8 cellular contexts compared by ENCODE assay signal in the genomic region with DNA sequence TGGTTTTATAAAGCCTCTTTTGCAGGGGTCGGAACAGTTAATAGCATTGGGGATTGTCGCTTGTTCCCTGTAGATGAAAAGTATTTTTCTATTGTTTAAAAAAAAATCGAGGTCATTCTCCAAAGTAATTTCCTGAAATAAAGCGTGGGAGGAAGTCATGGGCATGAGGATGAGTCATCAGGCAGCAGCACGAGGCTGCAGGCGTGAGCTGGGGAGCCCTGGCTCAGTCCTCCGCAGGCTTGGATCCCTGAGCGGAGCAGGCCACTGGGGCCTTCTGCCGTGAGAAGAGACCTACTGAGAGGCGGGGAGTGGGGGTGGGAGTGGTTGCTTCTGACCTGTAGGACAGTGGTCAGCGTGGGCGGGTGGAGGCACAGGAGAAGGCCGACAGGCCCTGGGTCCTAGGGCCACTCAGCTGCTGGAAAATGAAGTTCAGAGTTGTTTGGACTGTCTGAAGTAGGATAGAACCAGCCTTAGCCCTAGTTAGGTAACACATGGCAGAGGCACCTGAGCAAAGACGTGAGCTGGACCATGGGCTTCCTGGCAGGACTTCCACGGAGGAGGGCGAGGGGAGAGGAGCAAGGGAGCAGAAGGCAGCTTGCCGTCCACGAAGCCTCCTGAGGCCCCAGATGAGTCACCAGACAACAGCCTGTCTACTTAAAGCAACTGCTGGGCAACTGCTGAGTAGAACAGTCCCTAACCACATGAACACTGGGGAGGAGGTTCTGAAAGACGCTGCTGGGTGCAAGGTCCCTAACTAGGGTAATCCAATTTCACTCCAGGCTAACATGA. TPM values are rescaled to one million over a fixed set of nuclear protein-coding genes. Genes with fewer than 3 reads are reported as not detected.
DNase-seq lines count a peak whose midpoint lies in the region; ATAC-seq and TF ChIP-seq lines count a peak whose summit lies in the region.

No MANE protein-coding gene starts in this region.

- H3K4me2 ChIP-seq in BLaER1 treated with 17β-estradiol and CSF1 and Interleukin-3, amounts not matched to agents 10 nM and 100 nM: peak overlapping the region; percentile 51 to 82 (median 70); a peak in 21 of 22 replicates
- H3K4me2 ChIP-seq in mammary epithelial cell (ENCODE audit: insufficient read depth, low read depth, low read length): peak overlapping the region; percentile 72

- peaks cover 0 to 10% (median 0%) of the 10 kb centered on the region in 11 experiments; a peak in 4 of 22 replicates for H3K36me3 ChIP-seq in BLaER1 treated with 17β-estradiol and CSF1 and Interleukin-3, amounts not matched to agents 10 nM and 100 nM
- H3K36me3 ChIP-seq in mammary epithelial cell (ENCODE audit: insufficient read depth, low read length) (no peaks in the 10 kb centered on the region), kidney epithelial cell (ENCODE audit: control insufficient read depth, insufficient read depth, low read length) (no peaks in the 10 kb centered on the region)

- H3K36me3 Mint-ChIP-seq in HFFc6 (ENCODE audit: low read depth): peaks cover 10% of the 10 kb centered on the region

- 6% methylated on average over 14 of the region's 19 CpGs for WGBS in mammary epithelial cell (ENCODE audit: low coverage, missing lambda C conversion rate)

- H3K9me3 ChIP-seq in BLaER1 treated with 17β-estradiol and CSF1 and Interleukin-3, amounts not matched to agents 10 nM and 100 nM (replicated peaks in 1 of 11): peaks cover 7 to 56% (median 12%) of the 10 kb centered on the region in 11 experiments; a peak in 21 of 22 replicates
- peaks cover 9% of the 10 kb centered on the region for H3K9me3 ChIP-seq in mammary epithelial cell (replicated peaks; ENCODE audit: insufficient read depth, low read length)

- no peaks in the 10 kb centered on the region for H3K27me3 ChIP-seq in BLaER1 treated with 17β-estradiol and CSF1 and Interleukin-3, amounts not matched to agents 10 nM and 100 nM
- H3K27me3 ChIP-seq in mammary epithelial cell (ENCODE audit: insufficient read depth, low read length) (no peaks in the 10 kb centered on the region), kidney epithelial cell (ENCODE audit: control insufficient read depth, insufficient read depth, low read length) (no peaks in the 10 kb centered on the region)

- H3K9me3 Mint-ChIP-seq in HFFc6: peaks cover 18% of the 10 kb centered on the region

- intact Hi-C loops in mammary epithelial cell (cut with micrococcal nuclease): no loop called here

- no peaks in the 10 kb centered on the region for H4K20me1 ChIP-seq in BLaER1 treated with 17β-estradiol and CSF1 and Interleukin-3, amounts not matched to agents 10 nM and 100 nM
- no peaks in the 10 kb centered on the region for H4K20me1 ChIP-seq in mammary epithelial cell (ENCODE audit: insufficient read depth, low read length)

- H3K79me2 ChIP-seq in mammary epithelial cell (ENCODE audit: insufficient read depth, low read length): no peaks in the 10 kb centered on the region

- peak overlapping the region; percentile 100 for H3K27ac Mint-ChIP-seq in HFFc6

- peak overlapping the region in 1 of 10 experiments; percentile 27; a peak in 1 of 20 replicates for H3K4me3 ChIP-seq in BLaER1 treated with 17β-estradiol and CSF1 and Interleukin-3, amounts not matched to agents 10 nM and 100 nM
- H3K4me3 ChIP-seq in mammary epithelial cell (replicated peaks in 1 of 3; ENCODE audit: insufficient read depth in 1 of 3, low read depth in 2 of 3, low read length in 3 of 3) (peak overlapping the region in 1 of 3 experiments; percentile 4), kidney epithelial cell (ENCODE audit: low read depth, low read length) (no peak overlapping the region)

- CTCF ChIA-PET in mammary epithelial cell (lab: Charles Lee; ENCODE audit: low non-redundant PET): no interaction called here

- no peaks in the 10 kb centered on the region; the same call in none of the 2 replicates for H3K27me3 Mint-ChIP-seq in HFFc6 (ENCODE audit: insufficient read depth)

- no TSS peak for BruUV-seq in mammary epithelial cell (replicated peaks; lab: Mats Ljungman, UMichigan)

- peak overlapping the region in 10 of 11 experiments; percentile 40 to 82 (median 57); a peak in 18 of 22 replicates for H3K9ac ChIP-seq in BLaER1 treated with 17β-estradiol and CSF1 and Interleukin-3, amounts not matched to agents 10 nM and 100 nM
- H3K9ac ChIP-seq in mammary epithelial cell (ENCODE audit: insufficient read depth, low read length): peak overlapping the region; percentile 96

- peaks cover 26 to 50% (median 38%) of the 10 kb centered on the region in 10 experiments for H3K4me1 ChIP-seq in BLaER1 treated with 17β-estradiol and CSF1 and Interleukin-3, amounts not matched to agents 10 nM and 100 nM
- H3K4me1 ChIP-seq in mammary epithelial cell (ENCODE audit: insufficient read depth, low read length): peaks cover 34% of the 10 kb centered on the region

- TF ChIP-seq CTCF in HFFc6 (IDR thresholded peaks at IDR 0.05) (no peak), mammary epithelial cell (conservative IDR thresholded peaks at IDR 0.05 in 1 of 2, IDR thresholded peaks at IDR 0.05 in 1 of 2; ENCODE audit: extremely low read depth in 1 of 2, insufficient read depth in 1 of 2, low read depth in 1 of 2, low read length in 2 of 2) (no peak), kidney epithelial cell (IDR thresholded peaks at IDR 0.05; ENCODE audit: insufficient read depth, low read length, poor library complexity, severe bottlenecking) (no peak)

- DNase-seq in HFFc6 (peak; percentile 95), mammary epithelial cell (peak; percentile 90), kidney epithelial cell (ENCODE audit: low read depth) (peak; percentile 84)
- DNase-seq in stimulated activated CD4-positive, alpha-beta T cell treated with anti-CD3 and anti-CD28 coated beads, Interleukin-15, amount 100 ng/mL, for 24 hours: peak; percentile 55

- in situ Hi-C loops in mammary epithelial cell (cut with MboI; ENCODE audit: low sequenced_read_pairs in 2 of 2): no loop called here

- peak overlapping the region; percentile 60 to 98 (median 76) for H3K27ac ChIP-seq in BLaER1 treated with 17β-estradiol and CSF1 and Interleukin-3, amounts not matched to agents 10 nM and 100 nM
- H3K27ac ChIP-seq in mammary epithelial cell (ENCODE audit: insufficient read depth, low read depth, low read length): peak overlapping the region; percentile 99

- ATAC-seq in SK-N-SH treated with all-trans-retinoic acid at 6 μM for 48 hours (peak; percentile 81), GM18861 (IDR thresholded peaks at IDR 0.05; ENCODE audit: unreplicated experiment) (no peak), GM18519 (IDR thresholded peaks at IDR 0.05; ENCODE audit: low FRiP score, unreplicated experiment) (no peak)

- dilution Hi-C loops in mammary epithelial cell (cut with HindIII; ENCODE audit: low sequenced_read_pairs): no loop called here

- peaks cover 45% of the 10 kb centered on the region for H3K4me1 Mint-ChIP-seq in HFFc6 (ENCODE audit: low read depth)

- H2AFZ ChIP-seq in mammary epithelial cell (ENCODE audit: low read depth, low read length): peak overlapping the region; percentile 76

- H3K4me3 Mint-ChIP-seq in HFFc6: peak overlapping the region; percentile 75

TF ChIP-seq in SK-N-SH treated with all-trans-retinoic acid at 6 μM for 48 hours, 23 proteins besides CTCF, POLR2A, EP300 and RAD21 (continues in another document):
- TF ChIP-seq RARB (CRISPR knock-in tag; IDR thresholded peaks at IDR 0.05) (no peak), ZC3H10 (CRISPR knock-in tag; IDR thresholded peaks at IDR 0.05) (peak; percentile 42; the same call in 1 of the 2 replicates), GLIS3 (CRISPR knock-in tag; IDR thresholded peaks at IDR 0.05) (no peak), TCF4 (CRISPR knock-in tag; IDR thresholded peaks at IDR 0.05; ENCODE audit: borderline replicate concordance) (no peak)
- TF ChIP-seq, protein P1, sequence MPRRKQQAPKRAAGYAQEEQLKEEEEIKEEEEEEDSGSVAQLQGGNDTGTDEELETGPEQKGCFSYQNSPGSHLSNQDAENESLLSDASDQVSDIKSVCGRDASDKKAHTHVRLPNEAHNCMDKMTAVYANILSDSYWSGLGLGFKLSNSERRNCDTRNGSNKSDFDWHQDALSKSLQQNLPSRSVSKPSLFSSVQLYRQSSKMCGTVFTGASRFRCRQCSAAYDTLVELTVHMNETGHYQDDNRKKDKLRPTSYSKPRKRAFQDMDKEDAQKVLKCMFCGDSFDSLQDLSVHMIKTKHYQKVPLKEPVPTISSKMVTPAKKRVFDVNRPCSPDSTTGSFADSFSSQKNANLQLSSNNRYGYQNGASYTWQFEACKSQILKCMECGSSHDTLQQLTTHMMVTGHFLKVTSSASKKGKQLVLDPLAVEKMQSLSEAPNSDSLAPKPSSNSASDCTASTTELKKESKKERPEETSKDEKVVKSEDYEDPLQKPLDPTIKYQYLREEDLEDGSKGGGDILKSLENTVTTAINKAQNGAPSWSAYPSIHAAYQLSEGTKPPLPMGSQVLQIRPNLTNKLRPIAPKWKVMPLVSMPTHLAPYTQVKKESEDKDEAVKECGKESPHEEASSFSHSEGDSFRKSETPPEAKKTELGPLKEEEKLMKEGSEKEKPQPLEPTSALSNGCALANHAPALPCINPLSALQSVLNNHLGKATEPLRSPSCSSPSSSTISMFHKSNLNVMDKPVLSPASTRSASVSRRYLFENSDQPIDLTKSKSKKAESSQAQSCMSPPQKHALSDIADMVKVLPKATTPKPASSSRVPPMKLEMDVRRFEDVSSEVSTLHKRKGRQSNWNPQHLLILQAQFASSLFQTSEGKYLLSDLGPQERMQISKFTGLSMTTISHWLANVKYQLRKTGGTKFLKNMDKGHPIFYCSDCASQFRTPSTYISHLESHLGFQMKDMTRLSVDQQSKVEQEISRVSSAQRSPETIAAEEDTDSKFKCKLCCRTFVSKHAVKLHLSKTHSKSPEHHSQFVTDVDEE (CRISPR knock-in tag; IDR thresholded peaks at IDR 0.05): 0 out of 2 replicates have a peak, but pooled peaks have one; percentile 32

RNA-seq across cellular contexts. Expression of a gene that starts 21.1 kb away (rescaled TPM):
- 10 to 100 TPM; 70.1 to 83.0 (median 74.7) TPM for total RNA-seq in HFFc6 (2021; fragmentation: NEBNext Ultra II Directional; extraction: Animal tissue kit (Norgen Biotek cat#: 25700))
- total RNA-seq in mammary epithelial cell (100 to 1,000 TPM; 138 to 232 TPM), kidney epithelial cell (114 and 126 TPM in 2 replicates)
- 156 TPM for polyA plus RNA-seq in mammary epithelial cell
- 47.3 TPM for polyA minus RNA-seq in mammary epithelial cell

RNA-seq across cellular contexts. Expression of a gene that starts 56.5 kb away (rescaled TPM):
- total RNA-seq in HFFc6 (2021; fragmentation: NEBNext Ultra II Directional; extraction: Animal tissue kit (Norgen Biotek cat#: 25700)): 100 to 1,000 TPM; 114 to 150 (median 126) TPM
- total RNA-seq in mammary epithelial cell (100 to 1,000 TPM in 1 of 2 donors, 10 to 100 TPM in 1; 48.2 to 108 TPM), kidney epithelial cell (114 and 147 TPM in 2 replicates)
- polyA plus RNA-seq in mammary epithelial cell: 134 TPM
- 100 TPM for polyA minus RNA-seq in mammary epithelial cell
